Comparison of ENCODE assay signal across 2 cellular contexts in the genomic region with DNA sequence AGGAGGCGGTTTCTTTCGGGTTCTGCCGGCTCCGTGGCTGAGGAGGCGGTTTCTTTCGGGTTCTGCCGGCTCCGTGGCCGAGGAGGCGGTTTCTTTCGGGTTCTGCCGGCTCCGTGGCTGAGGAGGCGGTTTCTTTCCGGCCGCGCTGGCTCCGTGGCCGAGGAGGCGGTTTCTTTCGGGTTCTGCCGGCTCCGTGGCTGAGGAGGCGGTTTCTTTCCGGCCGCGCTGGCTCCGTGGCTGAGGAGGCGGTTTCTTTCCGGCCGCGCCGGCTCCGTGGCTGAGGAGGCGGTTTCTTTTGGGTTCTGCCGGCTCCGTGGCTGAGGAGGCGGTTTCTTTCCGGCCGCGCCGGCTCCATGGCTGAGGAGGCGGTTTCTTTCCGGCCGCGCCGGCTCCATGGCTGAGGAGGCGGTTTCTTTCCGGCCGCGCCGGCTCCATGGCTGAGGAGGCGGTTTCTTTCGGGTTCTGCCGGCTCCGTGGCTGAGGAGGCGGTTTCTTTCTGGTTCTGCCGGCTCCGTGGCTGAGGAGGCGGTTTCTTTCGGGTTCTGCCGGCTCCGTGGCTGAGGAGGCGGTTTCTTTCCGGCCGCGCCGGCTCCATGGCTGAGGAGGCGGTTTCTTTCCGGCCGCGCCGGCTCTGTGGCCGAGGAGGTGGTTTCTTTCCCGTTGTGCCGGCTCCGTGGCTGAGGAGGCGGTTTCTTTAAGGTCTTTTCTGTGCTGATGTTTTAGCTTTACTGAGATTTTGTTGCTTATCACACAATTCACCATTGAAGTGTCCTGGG. TPM values are rescaled to one million over a fixed set of nuclear protein-coding genes. Genes with fewer than 3 reads are reported as not detected.
"Had no signal": no experiment of that assay in that cellular context is flagged by ENCODE, and none has a peak within 500 bp of the region (broad histone marks: within the 10 kb centered on the region; RNA-seq: fewer than 3 reads in every experiment).

No MANE protein-coding gene starts in this region.

RNA-seq across cellular contexts. Expression of a gene that starts 6.6 kb away (rescaled TPM):
- total RNA-seq: frontal cortex had no signal
- polyA plus RNA-seq: immature natural killer cell had no signal
